In genomic region chr19:30999726-31000125, GRCh38 we compare ENCODE assay signal across 26 cellular contexts.
"Had no signal": no experiment of that assay in that cellular context is flagged by ENCODE, and none has a peak within 500 bp of the region (broad histone marks: within the 10 kb centered on the region; RNA-seq: fewer than 3 reads in every experiment).

No MANE protein-coding gene starts in this region.

- H3K4me3 ChIP-seq: coronary artery, heart right ventricle, left lung, neural progenitor cell, prostate gland, right atrium auricular region, testis, tibial artery had no signal

- H2AFZ ChIP-seq: neural progenitor cell had no signal

- H3K27me3 ChIP-seq: neural progenitor cell, right atrium auricular region, testis, tibial artery had no signal

- H3K4me1 Mint-ChIP-seq: naive thymus-derived CD4-positive, alpha-beta T cell; nephron; neural progenitor cell; stimulated activated effector memory CD8-positive, alpha-beta T cell treated with anti-CD3 and anti-CD28 coated beads, Interleukin-12 subunit alpha, Interleukin-12 subunit beta, amount 100 ng/mL, for 72 hours had no signal

- H3K27ac ChIP-seq: coronary artery, heart right ventricle, left lung, neural progenitor cell, prostate gland, right atrium auricular region, testis, tibial artery had no signal

- H3K36me3 ChIP-seq: heart right ventricle, left lung, neural progenitor cell, prostate gland, right atrium auricular region, tibial artery had no signal

- H3K4me1 ChIP-seq: heart right ventricle, left lung, neural progenitor cell, prostate gland, right atrium auricular region, testis, tibial artery had no signal

- H3K4me3 Mint-ChIP-seq: naive thymus-derived CD4-positive, alpha-beta T cell; nephron; neural progenitor cell; stimulated activated effector memory CD8-positive, alpha-beta T cell treated with anti-CD3 and anti-CD28 coated beads, Interleukin-12 subunit alpha, Interleukin-12 subunit beta, amount 100 ng/mL, for 72 hours; type B pancreatic cell had no signal

- H3K4me2 ChIP-seq: neural progenitor cell had no signal

- H3K9me3 Mint-ChIP-seq: nephron, neural progenitor cell, type B pancreatic cell had no signal

- H3K9me3 ChIP-seq: heart right ventricle, left lung, prostate gland, right atrium auricular region, testis, tibial artery had no signal

- ATAC-seq: heart right ventricle; left cardiac atrium; left lung; naive thymus-derived CD4-positive, alpha-beta T cell; sciatic nerve; stimulated activated effector memory CD8-positive, alpha-beta T cell treated with anti-CD3 and anti-CD28 coated beads, Interleukin-12 subunit alpha, Interleukin-12 subunit beta, amount 100 ng/mL, for 72 hours; stimulated activated naive CD8-positive, alpha-beta T cell treated with anti-CD3 and anti-CD28 coated beads, Interleukin-15, Interleukin-2, amounts not matched to agents 100 U/mL and 50 U/mL, for 24 hours had no signal

- H3K36me3 Mint-ChIP-seq: naive thymus-derived CD4-positive, alpha-beta T cell; neural progenitor cell; stimulated activated effector memory CD8-positive, alpha-beta T cell treated with anti-CD3 and anti-CD28 coated beads, Interleukin-12 subunit alpha, Interleukin-12 subunit beta, amount 100 ng/mL, for 72 hours; type B pancreatic cell had no signal

- H3K27ac Mint-ChIP-seq: naive thymus-derived CD4-positive, alpha-beta T cell; nephron; neural progenitor cell; stimulated activated effector memory CD8-positive, alpha-beta T cell treated with anti-CD3 and anti-CD28 coated beads, Interleukin-12 subunit alpha, Interleukin-12 subunit beta, amount 100 ng/mL, for 72 hours; type B pancreatic cell had no signal

- H3K9ac ChIP-seq: neural progenitor cell had no signal

- DNase-seq: dermis blood vessel endothelial cell; effector memory CD4-positive, alpha-beta T cell; foreskin melanocyte; glutamatergic neuron; heart right ventricle; hippocampal formation; left cardiac atrium; left lung; mesendoderm; midbrain; naive thymus-derived CD4-positive, alpha-beta T cell; nucleus accumbens; stimulated activated CD4-positive, alpha-beta T cell treated with anti-CD3 and anti-CD28 coated beads, Interleukin-2, amount 100 ng/mL, for 24 hours; stimulated activated CD4-positive, alpha-beta T cell treated with anti-CD3 and anti-CD28 coated beads, Interleukin-4, amount 100 ng/mL, for 24 hours; stimulated activated naive CD8-positive, alpha-beta T cell treated with anti-CD3 and anti-CD28 coated beads, Interleukin-15, Interleukin-2, amounts not matched to agents 100 U/mL and 50 U/mL, for 24 hours; substantia nigra; testis; tibial artery had no signal
